Comparison of ENCODE assay signal across 9 cellular contexts in the genomic region with DNA sequence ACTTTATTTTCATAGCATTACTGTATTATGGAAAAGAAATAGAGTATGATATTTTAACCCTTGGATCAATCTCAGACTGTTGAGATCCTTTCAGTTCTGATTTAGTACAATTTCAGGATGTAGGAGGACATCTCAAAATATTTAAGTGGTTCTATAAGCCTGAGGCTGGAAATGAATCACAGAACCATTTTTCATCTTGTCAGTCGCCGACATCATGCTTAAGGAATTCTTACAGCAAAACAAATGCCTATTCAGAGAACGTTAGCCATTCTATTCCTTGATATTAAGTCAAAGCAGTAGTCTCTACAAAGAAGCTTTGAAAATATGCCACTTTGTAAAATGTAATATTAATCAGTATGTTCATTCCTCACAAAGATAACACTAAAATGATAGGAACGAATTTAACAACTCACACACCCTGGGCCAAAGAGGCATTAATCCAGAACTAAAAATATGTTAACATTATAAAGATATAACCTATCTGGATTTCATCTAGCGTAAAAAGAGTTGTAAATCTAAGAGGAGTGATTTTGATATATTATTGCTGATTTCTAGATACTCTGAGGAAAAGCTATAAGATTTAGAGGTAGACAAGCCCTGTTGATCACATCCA.
DNase-seq lines count a peak whose midpoint lies in the region; ATAC-seq and TF ChIP-seq lines count a peak whose summit lies in the region.
"Had no signal": no experiment of that assay in that cellular context is flagged by ENCODE, and none has a peak within 500 bp of the region (broad histone marks: within the 10 kb centered on the region; RNA-seq: fewer than 3 reads in every experiment).

No MANE protein-coding gene starts in this region.

- no peaks in the 10 kb centered on the region for H3K4me1 Mint-ChIP-seq in immature natural killer cell

- no peak overlapping the region for H3K27ac Mint-ChIP-seq in immature natural killer cell

- no peaks in the 10 kb centered on the region for H3K36me3 ChIP-seq in heart left ventricle
- no peaks in the 10 kb centered on the region for H3K36me3 ChIP-seq in brain microvascular endothelial cell (replicated peaks)
- no peaks in the 10 kb centered on the region for H3K36me3 ChIP-seq in left lung
- no peaks in the 10 kb centered on the region for H3K36me3 ChIP-seq in vagina

- ATAC-seq in heart left ventricle: peak in 1 of 4 donors; percentile 29
- ATAC-seq in left lung: peak; percentile 30
- ATAC-seq in HG02763 (IDR thresholded peaks at IDR 0.05; ENCODE audit: unreplicated experiment): no peak

- H3K4me1 ChIP-seq in heart left ventricle (peaks cover 0 to 45% (median 21%) of the 10 kb centered on the region in 12 donors), left lung (peaks cover 0 to 12% of the 10 kb centered on the region in 2 donors), vagina (peaks cover 24% of the 10 kb centered on the region)

- 43 to 50% (median 45%) methylated on average over 5 of the region's 5 CpGs for WGBS in heart left ventricle, 4 donors

- H3K27ac ChIP-seq in heart left ventricle: peak overlapping the region in 7 of 12 donors; percentile 1 to 75 (median 47)
- H3K27ac ChIP-seq in brain microvascular endothelial cell: peak overlapping the region; percentile 94
- peak overlapping the region; percentile 43 to 66 for H3K27ac ChIP-seq in left lung
- peak overlapping the region; percentile 65 for H3K27ac ChIP-seq in vagina

- in situ Hi-C loops in brain microvascular endothelial cell (cut with HindIII; ENCODE audit: low pct_ligation_motif_present, low sequenced_read_pairs): no loop called here

- no peaks in the 10 kb centered on the region for H3K27me3 ChIP-seq in heart left ventricle
- H3K27me3 ChIP-seq in brain microvascular endothelial cell (replicated peaks): no peaks in the 10 kb centered on the region
- no peaks in the 10 kb centered on the region for H3K27me3 ChIP-seq in left lung
- H3K27me3 ChIP-seq in vagina: no peaks in the 10 kb centered on the region

- H3K9me3 ChIP-seq in heart left ventricle (no peaks in the 10 kb centered on the region), left lung (no peaks in the 10 kb centered on the region), vagina (no peaks in the 10 kb centered on the region)

- no peak overlapping the region for H3K4me3 ChIP-seq in heart left ventricle
- no peak overlapping the region for H3K4me3 ChIP-seq in brain microvascular endothelial cell (ENCODE audit: low read depth, low read length)
- H3K4me3 ChIP-seq in left lung: no peak overlapping the region
- no peak overlapping the region for H3K4me3 ChIP-seq in vagina

- no peaks in the 10 kb centered on the region for H3K27me3 Mint-ChIP-seq in immature natural killer cell (ENCODE audit: low read depth in 3 of 3)

- intact Hi-C loops in heart left ventricle (cut with DNase I) (no loop called here), cardiac septum (cut with DNase I) (no loop called here), left lung (cut with DNase I) (no loop called here), vagina (cut with DNase I) (no loop called here)

- peaks cover 0 to 14% (median 10%) of the 10 kb centered on the region in 6 donors for H3K9me3 Mint-ChIP-seq in immature natural killer cell

- no peaks in the 10 kb centered on the region for H3K36me3 Mint-ChIP-seq in immature natural killer cell

- no peak for TF ChIP-seq CTCF in heart left ventricle (IDR thresholded peaks at IDR 0.05)
- TF ChIP-seq CTCF in brain microvascular endothelial cell (IDR thresholded peaks at IDR 0.05; ENCODE audit: low read depth, low read length, missing control alignments): no peak
- TF ChIP-seq CTCF in left lung (IDR thresholded peaks at IDR 0.05): no peak
- TF ChIP-seq CTCF in vagina (IDR thresholded peaks at IDR 0.05): no peak

- no peak overlapping the region for H3K4me3 Mint-ChIP-seq in immature natural killer cell

- DNase-seq in heart left ventricle (no peak), cardiac septum (ENCODE audit: low spot score) (no peak), brain microvascular endothelial cell (peak; percentile 73), left lung (no peak), vagina (ENCODE audit: extremely low spot score in 2 of 2) (no peak), OCI-M1 (lab: John Stamatoyannopoulos, UW) (no peak), immature natural killer cell (no peak)
- DNase-seq: activated T-cell treated with anti-CD3 and anti-CD28 coated beads for 4 hours had no signal

- TF ChIP-seq POLR2A in heart left ventricle (IDR thresholded peaks at IDR 0.05): no peak
- TF ChIP-seq POLR2A in vagina (IDR thresholded peaks at IDR 0.05): no peak
